9 cellular contexts compared by ENCODE assay signal in genomic region chr10:122435212-122435827, GRCh38. TPM values are rescaled to one million over a fixed set of nuclear protein-coding genes. Genes with fewer than 3 reads are reported as not detected.
DNase-seq lines count a peak whose midpoint lies in the region; ATAC-seq, FAIRE-seq and TF ChIP-seq lines count a peak whose summit lies in the region.
"Had no signal": no experiment of that assay in that cellular context is flagged by ENCODE, and none has a peak within 500 bp of the region (broad histone marks: within the 10 kb centered on the region; RNA-seq: fewer than 3 reads in every experiment).

No MANE protein-coding gene starts in this region.

- H3K27me3 ChIP-seq in bronchial epithelial cell (ENCODE audit: control insufficient read depth, insufficient read depth, low read length) (no peaks in the 10 kb centered on the region), HepG2 (ENCODE audit: control insufficient read depth in 1 of 2, insufficient read depth in 2 of 2, low read length in 2 of 2) (no peaks in the 10 kb centered on the region)

- no peak for ATAC-seq in HepG2
- no peak for ATAC-seq in HG03354 (IDR thresholded peaks at IDR 0.05; ENCODE audit: poor library complexity, severe bottlenecking, unreplicated experiment)

- TF ChIP-seq RAD21 in HepG2 (CRISPR knock-in tag; IDR thresholded peaks at IDR 0.05) = 0 out of 2 replicates have a peak, but pooled peaks have one; percentile 56

- FAIRE-seq in bronchial epithelial cell (lab: Jason Lieb, UNC) = no peak
- FAIRE-seq in HepG2 (lab: Jason Lieb, UNC) = no peak

- intact Hi-C loops in HepG2 (cut with micrococcal nuclease; ENCODE audit: unreplicated experiment) = loop anchor here (1.0 kb wide), 3 partner anchors 93 to 156 kb away; no protein-coding TSS in a partner anchor

- H3K4me3 ChIP-seq in bronchial epithelial cell (ENCODE audit: low read depth, low read length) (no peak overlapping the region), HepG2 (replicated peaks in 1 of 3; ENCODE audit: insufficient read depth in 1 of 3, low read depth in 2 of 3, low read length in 3 of 3) (no peak overlapping the region)

- TF ChIP-seq EP300 in HepG2 (IDR thresholded peaks at IDR 0.05; ENCODE audit: low read depth in 2 of 2, low read length in 2 of 2) (no peak), HepG2 (CRISPR knock-in tag; IDR thresholded peaks at IDR 0.05; ENCODE audit: borderline replicate concordance) (no peak)

- H3K4me1 ChIP-seq in HepG2 (ENCODE audit: insufficient read depth, low read length) = no peaks in the 10 kb centered on the region

- in situ Hi-C loops in HepG2 (cut with HindIII; ENCODE audit: extremely low pct_ligation_motif_present, low pct_unique_long_range_greater_than_20kb) = loop anchor here (5.0 kb wide), 1 partner anchor 88 kb away; no protein-coding TSS in a partner anchor

- H3K27ac ChIP-seq in HepG2 (ENCODE audit: extremely low read length, insufficient read depth, low read length) = no peak overlapping the region

- WGBS in HepG2 (ENCODE audit: low lambda C conversion rate) = 40% methylated on average over 3 of the region's 3 CpGs

- DNase-seq in NOMO-1 treated with DMSO at 0.1 percent for 48 hours (lab: John Stamatoyannopoulos, UW; ENCODE audit: unreplicated experiment) (peak; percentile 34), NOMO-1 treated with dmso at 0.1 percent for 144 hours (lab: John Stamatoyannopoulos, UW; ENCODE audit: unreplicated experiment) (no peak), NCI-H2227 (lab: John Stamatoyannopoulos, UW; ENCODE audit: unreplicated experiment) (peak; percentile 59), bronchial epithelial cell (ENCODE audit: low read depth) (peak; percentile 49), HepG2 (ENCODE audit: low spot score) (peak; percentile 30), HPDE6-E6E7 (ENCODE audit: extremely low spot score) (no peak)
- no peak for DNase-seq in stimulated activated CD4-positive, alpha-beta T cell treated with anti-CD3 and anti-CD28 coated beads, Interleukin-2, amount 100 ng/mL, for 24 hours

- POLR2A ChIA-PET in HepG2 (lab: Yijun Ruan, JAX) = interaction anchor here (1.0 kb wide), 1 partner anchor 125 kb away, joined by 5 read pairs; no protein-coding TSS in a partner anchor

- H3K9me3 ChIP-seq in HepG2 (ENCODE audit: low read length) = no peaks in the 10 kb centered on the region

- CTCF ChIA-PET in HepG2 (lab: Yijun Ruan, JAX; ENCODE audit: low intra/inter-chr PET ratio, low total read pairs) = interaction anchor here (0.7 to 3.9 kb wide), 4 partner anchors 92 to 168 kb away, joined by 3 to 48 read pairs (median 22); no protein-coding TSS in a partner anchor

- H2AFZ ChIP-seq in HepG2 (ENCODE audit: low read length) = no peak overlapping the region

- H3K36me3 ChIP-seq in bronchial epithelial cell (ENCODE audit: control insufficient read depth, insufficient read depth, low read length) (no peaks in the 10 kb centered on the region), HepG2 (replicated peaks in 1 of 2; ENCODE audit: control insufficient read depth in 1 of 2, insufficient read depth in 2 of 2, low read length in 2 of 2) (peaks cover 0 to 4% of the 10 kb centered on the region in 2 experiments; a peak in 1 of 5 replicates)

- H3K79me2 ChIP-seq in HepG2 (ENCODE audit: insufficient read depth, low read length) = no peaks in the 10 kb centered on the region

- H3K4me2 ChIP-seq in HepG2 (ENCODE audit: low read depth, low read length) = no peak overlapping the region

- BruUV-seq in HepG2 (replicated peaks; lab: Mats Ljungman, UMichigan) = no TSS peak

- TF ChIP-seq CTCF in bronchial epithelial cell (IDR thresholded peaks at IDR 0.05; ENCODE audit: insufficient read depth, low read length, severe bottlenecking) (no peak), HepG2 (CRISPR knock-in tag; IDR thresholded peaks at IDR 0.05) (peak; percentile 62)

- no peak for TF ChIP-seq POLR2A in HepG2 (IDR thresholded peaks at IDR 0.05; ENCODE audit: insufficient read depth in 1 of 2, low read depth in 2 of 2, low read length in 2 of 2)

- H4K20me1 ChIP-seq in HepG2 (ENCODE audit: insufficient read depth, low read length) = no peaks in the 10 kb centered on the region

- no peak overlapping the region for H3K9ac ChIP-seq in HepG2 (ENCODE audit: insufficient read depth, low read depth, low read length)

TF ChIP-seq in HepG2, 621 proteins besides CTCF, POLR2A, EP300 and RAD21 (continues in another document):
- TF ChIP-seq ONECUT2 (CRISPR knock-in tag; IDR thresholded peaks at IDR 0.05) (no peak), POLR2AphosphoS5 (IDR thresholded peaks at IDR 0.05; ENCODE audit: low read depth, low read length) (no peak), ZNF607 (CRISPR knock-in tag; IDR thresholded peaks at IDR 0.05; ENCODE audit: borderline replicate concordance) (no peak), NFE2L2 (IDR thresholded peaks at IDR 0.05; ENCODE audit: low read length) (no peak), ZIK1 (CRISPR knock-in tag; IDR thresholded peaks at IDR 0.05; ENCODE audit: borderline replicate concordance, low read depth) (no peak), TBL1XR1 (IDR thresholded peaks at IDR 0.05; ENCODE audit: borderline replicate concordance, low read length, partially characterized antibody) (no peak), IRX3 (CRISPR knock-in tag; IDR thresholded peaks at IDR 0.05; ENCODE audit: borderline replicate concordance, low read depth) (no peak), FOXO1 (CRISPR knock-in tag; IDR thresholded peaks at IDR 0.05) (no peak), ZFAT (CRISPR knock-in tag; conservative IDR thresholded peaks at IDR 0.05) (no peak), SMC3 (IDR thresholded peaks at IDR 0.05; ENCODE audit: low read length) (peak; percentile 68)
- TF ChIP-seq, protein P1, sequence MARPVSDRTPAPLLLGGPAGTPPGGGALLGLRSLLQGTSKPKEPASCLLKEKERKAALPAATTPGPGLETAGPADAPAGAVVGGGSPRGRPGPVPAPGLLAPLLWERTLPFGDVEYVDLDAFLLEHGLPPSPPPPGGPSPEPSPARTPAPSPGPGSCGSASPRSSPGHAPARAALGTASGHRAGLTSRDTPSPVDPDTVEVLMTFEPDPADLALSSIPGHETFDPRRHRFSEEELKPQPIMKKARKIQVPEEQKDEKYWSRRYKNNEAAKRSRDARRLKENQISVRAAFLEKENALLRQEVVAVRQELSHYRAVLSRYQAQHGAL (CRISPR knock-in tag; IDR thresholded peaks at IDR 0.05; ENCODE audit: not compliant biosample characterization) = no peak

RNA-seq across cellular contexts. Expression of gene ARMS2, which starts 19.1 kb away (rescaled TPM):
- total RNA-seq in bronchial epithelial cell (not detected in 2 replicates), HepG2 (2016; rRNA removed; fragmentation: Illumina TruSeq; extraction: Trizol) (not detected in 2 replicates)
- total RNA-seq in HepG2 (2016; cell fraction: cytosol; rRNA removed; fragmentation: Illumina TruSeq; extraction: Trizol; ENCODE audit: low read depth) = not detected in 2 replicates
- not detected in 2 replicates for total RNA-seq in HepG2 (2016; cell fraction: insoluble cytoplasmic fraction; rRNA removed; fragmentation: Illumina TruSeq; extraction: Trizol)
- total RNA-seq in HepG2 (2016; cell fraction: membrane; rRNA removed; fragmentation: Illumina TruSeq; extraction: Trizol) = not detected in 2 replicates
- total RNA-seq in HepG2 (2016; cell fraction: nucleus; rRNA removed; fragmentation: Illumina TruSeq; extraction: Trizol) = not detected in 2 replicates
- polyA plus RNA-seq in HepG2 (2011; rRNA removed) = not detected in 2 replicates
- not detected in 2 replicates for polyA plus RNA-seq in HepG2 (2011; cell fraction: cytosol; rRNA removed)
- 0.23 TPM in 1 of 2 replicates, not detected in the other for polyA plus RNA-seq in HepG2 (2011; cell fraction: nucleus; rRNA removed)
- not detected in 2 replicates for polyA plus RNA-seq in HepG2 (2012)
- not detected in 2 replicates for polyA plus RNA-seq in HepG2 (2016; cell fraction: cytosol; fragmentation: Illumina TruSeq; extraction: Trizol; ENCODE audit: low read depth)
- not detected in 2 replicates for polyA plus RNA-seq in HepG2 (2016; cell fraction: insoluble cytoplasmic fraction; fragmentation: Illumina TruSeq; extraction: Trizol; ENCODE audit: low read depth)
- polyA plus RNA-seq in HepG2 (2016; cell fraction: membrane; fragmentation: Illumina TruSeq; extraction: Trizol; ENCODE audit: low read depth) = not detected in 2 replicates
- not detected in 2 replicates for polyA plus RNA-seq in HepG2 (2016; cell fraction: nucleus; fragmentation: Illumina TruSeq; extraction: Trizol; ENCODE audit: insufficient read depth, low read depth)
- polyA minus RNA-seq in HepG2 (2011; rRNA and poly(A)+ RNA removed; ENCODE audit: low replicate concordance) = not detected in 2 replicates
- not detected in 2 replicates for polyA minus RNA-seq in HepG2 (2011; cell fraction: cytosol; rRNA and poly(A)+ RNA removed)
- polyA minus RNA-seq in HepG2 (2011; cell fraction: nucleus; rRNA and poly(A)+ RNA removed) = not detected in 2 replicates
- total RNA-seq: Daoy had no signal

RNA-seq across cellular contexts. Expression of gene HTRA1, which starts 26.0 kb away (rescaled TPM):
- 64.1 and 80.3 TPM in 2 replicates for total RNA-seq in bronchial epithelial cell
- 0.17 and 0.40 TPM in 2 replicates for total RNA-seq in HepG2 (2016; rRNA removed; fragmentation: Illumina TruSeq; extraction: Trizol)
- 0.10 TPM in 1 of 2 replicates, not detected in the other for total RNA-seq in HepG2 (2016; cell fraction: cytosol; rRNA removed; fragmentation: Illumina TruSeq; extraction: Trizol; ENCODE audit: low read depth)
- 0.15 and 0.37 TPM in 2 replicates for total RNA-seq in HepG2 (2016; cell fraction: insoluble cytoplasmic fraction; rRNA removed; fragmentation: Illumina TruSeq; extraction: Trizol)
- 0.31 and 0.48 TPM in 2 replicates for total RNA-seq in HepG2 (2016; cell fraction: membrane; rRNA removed; fragmentation: Illumina TruSeq; extraction: Trizol)
- 0.43 TPM in 1 of 2 replicates, not detected in the other for total RNA-seq in HepG2 (2016; cell fraction: nucleus; rRNA removed; fragmentation: Illumina TruSeq; extraction: Trizol)
- 0.11 and 0.18 TPM in 2 replicates for polyA plus RNA-seq in HepG2 (2011; rRNA removed)
- 0.09 and 0.16 TPM in 2 replicates for polyA plus RNA-seq in HepG2 (2011; cell fraction: cytosol; rRNA removed)
- polyA plus RNA-seq in HepG2 (2011; cell fraction: nucleus; rRNA removed) = 0.13 TPM in 1 of 2 replicates, not detected in the other
- 0.09 and 0.11 TPM in 2 replicates for polyA plus RNA-seq in HepG2 (2012)
- 0.18 TPM in 2 replicates for polyA plus RNA-seq in HepG2 (2016; cell fraction: cytosol; fragmentation: Illumina TruSeq; extraction: Trizol; ENCODE audit: low read depth)
- 0.13 TPM in 1 of 2 replicates, not detected in the other for polyA plus RNA-seq in HepG2 (2016; cell fraction: insoluble cytoplasmic fraction; fragmentation: Illumina TruSeq; extraction: Trizol; ENCODE audit: low read depth)
- 0.22 TPM in 2 replicates for polyA plus RNA-seq in HepG2 (2016; cell fraction: membrane; fragmentation: Illumina TruSeq; extraction: Trizol; ENCODE audit: low read depth)
- 0.29 TPM in 1 of 2 replicates, not detected in the other for polyA plus RNA-seq in HepG2 (2016; cell fraction: nucleus; fragmentation: Illumina TruSeq; extraction: Trizol; ENCODE audit: insufficient read depth, low read depth)
- polyA minus RNA-seq in HepG2 (2011; rRNA and poly(A)+ RNA removed; ENCODE audit: low replicate concordance) = 23.5 TPM in 1 of 2 replicates, not detected in the other
- 0.26 TPM in 1 of 2 replicates, not detected in the other for polyA minus RNA-seq in HepG2 (2011; cell fraction: cytosol; rRNA and poly(A)+ RNA removed)
- polyA minus RNA-seq in HepG2 (2011; cell fraction: nucleus; rRNA and poly(A)+ RNA removed) = not detected in 2 replicates

Comparison
In these comparisons a context has a peak if more than half of its experiments do, and no peak if none do; other contexts are left out.
1. DNase-seq: peak in NOMO-1 treated with DMSO at 0.1 percent for 48 hours (single experiment), NCI-H2227 (single experiment), bronchial epithelial cell (single experiment) and HepG2 (single experiment); none in NOMO-1 treated with dmso at 0.1 percent for 144 hours (single experiment), stimulated activated CD4-positive, alpha-beta T cell treated with anti-CD3 and anti-CD28 coated beads, Interleukin-2, amount 100 ng/mL, for 24 hours (0 of 2) and HPDE6-E6E7 (single experiment).
2. RNA of gene HTRA1, which starts 26.0 kb away (total RNA-seq): 64.1 to 80.3 TPM in bronchial epithelial cell; 0.10 to 0.48 TPM in HepG2; every median in the first group is over 10 times any median in the second.